12 cellular contexts compared by ENCODE assay signal in the genomic region with DNA sequence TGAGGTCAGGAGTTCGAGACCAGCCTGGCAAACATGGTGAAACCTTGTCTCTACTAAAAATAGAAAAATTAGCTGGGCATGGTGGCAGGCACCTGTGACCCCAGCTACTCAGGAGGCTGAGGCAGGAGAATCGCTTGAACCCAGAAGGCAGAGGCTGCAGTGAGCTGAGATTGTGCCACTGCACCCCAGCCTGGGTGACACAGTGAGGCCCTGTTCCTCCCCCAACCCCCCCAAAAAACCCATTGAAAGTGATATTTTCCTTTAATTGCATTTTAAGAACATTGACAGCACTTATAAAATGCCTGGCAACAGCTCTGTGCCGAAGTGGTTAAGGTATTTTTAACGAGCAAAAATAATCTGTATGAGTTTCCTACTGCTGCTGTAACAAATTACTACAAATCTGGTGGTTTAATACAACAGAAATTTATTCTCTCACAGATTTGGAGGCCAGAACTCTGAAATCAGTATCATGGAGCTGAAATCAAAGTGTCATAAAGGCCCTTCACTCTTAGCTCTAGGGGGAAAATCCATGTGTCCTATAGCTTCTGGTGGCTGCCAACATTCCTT. TPM values are rescaled to one million over a fixed set of nuclear protein-coding genes. Genes with fewer than 3 reads are reported as not detected.
"Had no signal": no experiment of that assay in that cellular context is flagged by ENCODE, and none has a peak within 500 bp of the region (broad histone marks: within the 10 kb centered on the region; RNA-seq: fewer than 3 reads in every experiment).

No MANE protein-coding gene starts in this region.

RNA-seq across cellular contexts. Expression of gene GABRR3, which starts 24.1 kb away (rescaled TPM):
- total RNA-seq: activated B cell treated with CpG ODN at 0.5 μM for 24 hours; activated CD4-positive, alpha-beta memory T cell treated with anti-CD3 and anti-CD28 coated beads for 36 hours; activated CD4-positive, alpha-beta memory T cell treated with anti-CD3 and anti-CD28 coated beads, Interleukin-2, amount 10 ng/mL, durations not matched to agents 7 days and 5 days; activated CD4-positive, alpha-beta T cell treated with anti-CD3 and anti-CD28 coated beads for 36 hours; activated CD4-positive, alpha-beta T cell treated with anti-CD3 and anti-CD28 coated beads, Interleukin-2, amount 10 ng/mL, durations not matched to agents 7 days and 5 days; activated CD8-positive, alpha-beta memory T cell treated with anti-CD3 and anti-CD28 coated beads for 36 hours; activated CD8-positive, alpha-beta memory T cell treated with anti-CD3 and anti-CD28 coated beads, Interleukin-2, amount 10 ng/mL, durations not matched to agents 7 days and 5 days; activated CD8-positive, alpha-beta T cell treated with anti-CD3 and anti-CD28 coated beads for 36 hours; activated CD8-positive, alpha-beta T cell treated with anti-CD3 and anti-CD28 coated beads, Interleukin-2, amount 10 ng/mL, durations not matched to agents 7 days and 5 days; T-helper 1 cell treated with Interleukin-12 subunit alpha and Interleukin-12 subunit beta and Interleukin-4 antibody, amounts not matched to agents 30 ng/mL and 1 ng/mL, for 36 hours; T-helper 17 cell; WTC11 had no signal
